Comparison of ENCODE assay signal across 24 cellular contexts in genomic region chr5:5011151-5011550, GRCh38.
"Had no signal": no experiment of that assay in that cellular context is flagged by ENCODE, and none has a peak within 500 bp of the region (broad histone marks: within the 10 kb centered on the region; RNA-seq: fewer than 3 reads in every experiment).

No MANE protein-coding gene starts in this region.

- H3K4me1 Mint-ChIP-seq: memory B cell; naive B cell; stimulated activated naive CD8-positive, alpha-beta T cell treated with anti-CD3 and anti-CD28 coated beads, Interleukin-15, amount 100 ng/mL, for 72 hours had no signal

- H3K4me3 Mint-ChIP-seq: dendritic cell treated with granulocyte-macrophage colony-stimulating factor and Interleukin-4, amounts not matched to agents 40 ng/mL and 50 ng/mL, for 4 days; memory B cell; naive B cell; natural killer cell treated with Interleukin-12 subunit alpha and Interleukin-12 subunit beta and Interleukin-15 and Interleukin-18, amount 100 ng/mL, for 72 hours; neural progenitor cell; stimulated activated naive CD8-positive, alpha-beta T cell treated with anti-CD3 and anti-CD28 coated beads, Interleukin-15, amount 100 ng/mL, for 72 hours had no signal

- H3K27ac Mint-ChIP-seq: dendritic cell treated with granulocyte-macrophage colony-stimulating factor and Interleukin-4, amounts not matched to agents 40 ng/mL and 50 ng/mL, for 4 days; memory B cell; naive B cell; natural killer cell treated with Interleukin-12 subunit alpha and Interleukin-12 subunit beta and Interleukin-15 and Interleukin-18, amount 100 ng/mL, for 72 hours; neural progenitor cell; progenitor cell of endocrine pancreas had no signal

- ATAC-seq: foreskin keratinocyte; gastroesophageal sphincter; heart left ventricle; left lobe of liver; mucosa of descending colon; natural killer cell treated with Interleukin-12 subunit alpha and Interleukin-12 subunit beta and Interleukin-15 and Interleukin-18, amount 100 ng/mL, for 72 hours; right lobe of liver; stimulated activated naive CD8-positive, alpha-beta T cell treated with anti-CD3 and anti-CD28 coated beads, Interleukin-15, amount 100 ng/mL, for 72 hours; upper lobe of right lung had no signal

- H3K9me3 Mint-ChIP-seq: neural progenitor cell had no signal

- H3K27me3 Mint-ChIP-seq: dendritic cell treated with granulocyte-macrophage colony-stimulating factor and Interleukin-4, amounts not matched to agents 40 ng/mL and 50 ng/mL, for 4 days; memory B cell; natural killer cell treated with Interleukin-12 subunit alpha and Interleukin-12 subunit beta and Interleukin-15 and Interleukin-18, amount 100 ng/mL, for 72 hours; stimulated activated naive CD8-positive, alpha-beta T cell treated with anti-CD3 and anti-CD28 coated beads, Interleukin-15, amount 100 ng/mL, for 72 hours had no signal

- H3K36me3 Mint-ChIP-seq: memory B cell; naive B cell; natural killer cell treated with Interleukin-12 subunit alpha and Interleukin-12 subunit beta and Interleukin-15 and Interleukin-18, amount 100 ng/mL, for 72 hours; neural progenitor cell had no signal

- DNase-seq: colonic mucosa; effector CD8-positive, alpha-beta T cell; foreskin keratinocyte; heart left ventricle; kidney; mucosa of descending colon; naive B cell; right lobe of liver; small intestine; stimulated activated CD4-positive, alpha-beta T cell treated with anti-CD3 and anti-CD28 coated beads, Interleukin-15, amount 100 ng/mL, for 24 hours; stimulated activated CD4-positive, alpha-beta T cell treated with anti-CD3 and anti-CD28 coated beads, Interleukin-2, amount 100 ng/mL, for 48 hours; stimulated activated CD8-positive, alpha-beta memory T cell treated with anti-CD3 and anti-CD28 coated beads, Interleukin-4, amount 100 ng/mL, for 48 hours; stimulated activated naive CD4-positive, alpha-beta T cell; stimulated activated naive CD8-positive, alpha-beta T cell treated with anti-CD3 and anti-CD28 coated beads, Interleukin-15, amount 100 ng/mL, for 72 hours; transverse colon; upper lobe of right lung; uterus had no signal
